In the genomic region with DNA sequence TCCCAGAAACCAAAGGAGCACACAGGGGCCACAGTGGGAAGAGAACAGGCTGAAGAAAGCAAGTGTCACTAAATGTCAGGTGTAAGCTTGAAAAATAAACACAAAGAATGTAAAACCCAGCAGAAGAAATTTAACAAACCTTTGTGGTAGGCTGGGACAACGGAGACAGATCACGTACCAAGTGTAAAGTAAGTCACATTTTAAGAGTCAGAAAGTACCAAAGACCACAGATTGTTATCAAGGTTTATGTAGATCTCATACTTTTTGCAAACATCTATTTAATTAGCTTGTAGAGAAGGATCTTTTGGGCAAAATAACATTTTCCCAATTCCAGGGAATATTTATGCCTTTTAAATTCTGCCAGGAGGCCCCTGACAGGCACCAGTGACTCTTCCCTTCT, we compare ENCODE assay signal across 9 cellular contexts. TPM values are rescaled to one million over a fixed set of nuclear protein-coding genes. Genes with fewer than 3 reads are reported as not detected.
DNase-seq lines count a peak whose midpoint lies in the region; ATAC-seq and TF ChIP-seq lines count a peak whose summit lies in the region.
"Had no signal": no experiment of that assay in that cellular context is flagged by ENCODE, and none has a peak within 500 bp of the region (broad histone marks: within the 10 kb centered on the region; RNA-seq: fewer than 3 reads in every experiment).

No MANE protein-coding gene starts in this region.

- ATAC-seq in activated B cell treated with CpG ODN at 0.5 μM for 24 hours (ENCODE audit: low read depth) (no peak), HG02870 (IDR thresholded peaks at IDR 0.05; ENCODE audit: unreplicated experiment) (no peak)

- no peak overlapping the region for H3K27ac ChIP-seq in HEK293 (ENCODE audit: extremely low read depth, low read depth, low read length)
- H3K27ac ChIP-seq in skin epidermis: peak overlapping the region in 4 of 21 experiments; percentile 38 to 77 (median 58)
- H3K27ac ChIP-seq: uterus had no signal

- POLR2A ChIA-PET in HEK293 (lab: Yijun Ruan, JAX) (no interaction called here), activated B cell treated with CpG ODN at 0.5 μM for 24 hours (lab: Charles Lee) (no interaction called here)

- H3K9me3 Mint-ChIP-seq in activated B cell treated with CpG ODN at 0.5 μM for 24 hours: peaks cover 5% of the 10 kb centered on the region

- H3K4me1 Mint-ChIP-seq in activated B cell treated with CpG ODN at 0.5 μM for 24 hours: peaks cover 46% of the 10 kb centered on the region

- H3K36me3 Mint-ChIP-seq in activated B cell treated with CpG ODN at 0.5 μM for 24 hours (ENCODE audit: low read depth): no peaks in the 10 kb centered on the region

- no peaks in the 10 kb centered on the region for H3K36me3 ChIP-seq in HEK293 (ENCODE audit: control insufficient read depth in 2 of 2, insufficient read depth in 1 of 2, low read length in 2 of 2)
- H3K36me3 ChIP-seq: uterus had no signal

- CTCF ChIA-PET in HEK293 (lab: Yijun Ruan, JAX): interaction anchor here (1.1 to 1.5 kb wide), 3 partner anchors 9 to 84 kb away, joined by 3 to 4 read pairs (median 4); no protein-coding TSS in a partner anchor
- CTCF ChIA-PET in activated B cell treated with CpG ODN at 0.5 μM for 24 hours (lab: Charles Lee): no interaction called here

- DNase-seq in activated B cell treated with CpG ODN at 0.5 μM for 24 hours: no peak
- no peak for DNase-seq in AML-193 (lab: John Stamatoyannopoulos, UW)
- DNase-seq in OCI-M1 (lab: John Stamatoyannopoulos, UW): no peak
- DNase-seq: Kasumi-1, uterus had no signal

- H3K27ac Mint-ChIP-seq in activated B cell treated with CpG ODN at 0.5 μM for 24 hours: no peak overlapping the region

- H3K4me3 Mint-ChIP-seq in activated B cell treated with CpG ODN at 0.5 μM for 24 hours: peak overlapping the region; percentile 42

- H3K27me3 Mint-ChIP-seq in activated B cell treated with CpG ODN at 0.5 μM for 24 hours: peaks cover 8% of the 10 kb centered on the region

- peaks cover 6% of the 10 kb centered on the region; the same call in 1 of the 2 replicates for H3K4me1 ChIP-seq in HEK293 (ENCODE audit: control insufficient read depth, insufficient read depth, low read length)
- H3K4me1 ChIP-seq: uterus had no signal

- TF ChIP-seq CTCF in HEK293 (tag by site-specific recombination; IDR thresholded peaks at IDR 0.05) (no peak), activated B cell treated with CpG ODN at 0.5 μM for 24 hours (IDR thresholded peaks at IDR 0.05) (no peak)

- H3K9me3 ChIP-seq in HEK293 (ENCODE audit: control insufficient read depth, insufficient read depth, low read depth, low read length): no peaks in the 10 kb centered on the region; the same call in 1 of the 2 replicates
- H3K9me3 ChIP-seq in iPS-18c (ENCODE audit: control insufficient read depth, insufficient read depth, low read length): no peaks in the 10 kb centered on the region
- H3K9me3 ChIP-seq: uterus had no signal

- intact Hi-C loops in activated B cell treated with CpG ODN at 0.5 μM for 24 hours (cut with micrococcal nuclease): loop anchor here (5.0 to 10.0 kb wide), 2 partner anchors 179 to 208 kb away; no protein-coding TSS in a partner anchor

- H3K4me3 ChIP-seq in HEK293 (ENCODE audit: low read depth, low read length) (peak overlapping the region; percentile 76), iPS-18c (ENCODE audit: insufficient read depth, low read depth, low read length) (peak overlapping the region; percentile 66; the same call in 1 of the 2 replicates), skin epidermis (peak overlapping the region in 5 of 7 experiments; percentile 32 to 51 (median 33))

TF ChIP-seq in HEK293, 187 proteins besides CTCF, POLR2A, EP300 and RAD21:
- peak; percentile 80 for TF ChIP-seq PRDM10 (tag by site-specific recombination; IDR thresholded peaks at IDR 0.05)
- TF ChIP-seq ZNF521 (tag by site-specific recombination; IDR thresholded peaks at IDR 0.05): no peak
TF ChIP-seq in HEK293: peak in this region for 1.

RNA-seq across cellular contexts. Expression of gene CLIC5, which starts 1.6 kb away (rescaled TPM):
- total RNA-seq in activated B cell treated with CpG ODN at 0.5 μM for 24 hours: 2.3 and 2.5 TPM in 2 replicates
